In the genomic region with DNA sequence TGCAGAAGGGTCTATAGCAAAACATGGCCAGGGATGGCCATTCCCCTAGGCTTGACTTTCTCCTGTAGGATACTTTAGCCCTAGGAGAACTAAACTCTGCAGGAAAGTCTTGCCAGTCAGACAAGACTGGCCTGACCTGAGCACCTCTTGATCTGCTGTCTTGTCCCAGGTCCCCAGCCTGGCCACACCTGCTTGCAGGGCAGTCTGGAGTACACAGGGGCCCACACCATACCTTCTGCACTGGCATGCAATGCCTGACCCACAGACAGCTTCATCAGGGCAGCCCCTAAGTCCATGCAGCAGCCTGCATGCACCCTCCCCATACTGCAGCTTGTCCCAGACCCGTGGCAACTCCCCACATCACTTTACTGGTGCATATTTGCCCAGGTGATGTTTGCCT, we compare ENCODE assay signal across 38 cellular contexts.
"Had no signal": no experiment of that assay in that cellular context is flagged by ENCODE, and none has a peak within 500 bp of the region (broad histone marks: within the 10 kb centered on the region; RNA-seq: fewer than 3 reads in every experiment).

No MANE protein-coding gene starts in this region.

- H3K4me3 Mint-ChIP-seq: activated naive CD4-positive, alpha-beta T cell treated with anti-CD3 and anti-CD28 coated beads for 36 hours; activated naive CD4-positive, alpha-beta T cell treated with anti-CD3 and anti-CD28 coated beads, Interleukin-2, amount 10 ng/mL, durations not matched to agents 7 days and 5 days; activated naive CD4-positive, alpha-beta T cell treated with anti-CD3 and anti-CD28 coated beads, Interleukin-2, amount 50 U/mL, for 24 hours; activated naive CD8-positive, alpha-beta T cell; activated naive CD8-positive, alpha-beta T cell treated with anti-CD3 and anti-CD28 coated beads for 36 hours; activated naive CD8-positive, alpha-beta T cell treated with anti-CD3 and anti-CD28 coated beads, Interleukin-2, amount 10 ng/mL, durations not matched to agents 7 days and 5 days; activated naive CD8-positive, alpha-beta T cell treated with anti-CD3 and anti-CD28 coated beads, Interleukin-2, amount 50 U/mL, for 24 hours; activated T-cell treated with anti-CD3 and anti-CD28 coated beads, Interleukin-2, amount 50 U/mL, for 24 hours; activated T-cell treated with anti-CD3 and anti-CD28 coated beads, Interleukin-2, amount 50 U/mL, for 4 hours; activated T-cell treated with anti-CD3 and anti-CD28 coated beads, Interleukin-2, amount 50 U/mL, for 72 hours; activated T-helper 1 cell treated with anti-CD3 and anti-CD28 coated beads, Interleukin-12 subunit alpha, Interleukin-12 subunit beta, Interleukin-2, Interleukin-4 antibody, amounts not matched to agents 30 ng/mL and 10 ng/mL and 1 ng/mL, durations not matched to agents 14 hours and 24 hours and 36 hours; activated T-helper 17 cell treated with anti-CD3 and anti-CD28 coated beads, Interleukin-2, amount 50 U/mL, for 72 hours; brain; central memory CD8-positive, alpha-beta T cell had no signal

- ATAC-seq: activated naive CD4-positive, alpha-beta T cell treated with anti-CD3 and anti-CD28 coated beads, Interleukin-2, amount 50 U/mL, for 72 hours; activated naive CD8-positive, alpha-beta T cell treated with anti-CD3 and anti-CD28 coated beads, Interleukin-2, amount 50 U/mL, for 24 hours; activated T-cell treated with anti-CD3 and anti-CD28 coated beads, Interleukin-2, amount 50 U/mL, for 4 hours; activated T-cell treated with anti-CD3 and anti-CD28 coated beads, Interleukin-2, amount 50 U/mL, for 72 hours; activated T-helper 17 cell treated with anti-CD3 and anti-CD28 coated beads, Interleukin-2, amount 50 U/mL, for 72 hours; body of pancreas had no signal

- H3K4me1 ChIP-seq: adrenal gland, ascending aorta, body of pancreas, breast epithelium had no signal

- H3K27me3 ChIP-seq: adrenal gland, ascending aorta, body of pancreas, brain microvascular endothelial cell, breast epithelium, cardiac muscle cell had no signal

- H3K4me3 ChIP-seq: adrenal gland, ascending aorta, body of pancreas, breast epithelium, cardiac muscle cell had no signal

- H3K36me3 Mint-ChIP-seq: activated naive CD4-positive, alpha-beta T cell treated with anti-CD3 and anti-CD28 coated beads, Interleukin-2, amount 10 ng/mL, durations not matched to agents 7 days and 5 days; activated naive CD4-positive, alpha-beta T cell treated with anti-CD3 and anti-CD28 coated beads, Interleukin-2, amount 50 U/mL, for 24 hours; activated naive CD8-positive, alpha-beta T cell; activated naive CD8-positive, alpha-beta T cell treated with anti-CD3 and anti-CD28 coated beads for 36 hours; activated naive CD8-positive, alpha-beta T cell treated with anti-CD3 and anti-CD28 coated beads, Interleukin-2, amount 10 ng/mL, durations not matched to agents 7 days and 5 days had no signal

- H3K36me3 ChIP-seq: adrenal gland, ascending aorta, brain microvascular endothelial cell, breast epithelium, cardiac muscle cell had no signal

- H3K27ac ChIP-seq: adrenal gland, ascending aorta, body of pancreas, brain microvascular endothelial cell, breast epithelium, cardiac muscle cell had no signal

- H3K27ac Mint-ChIP-seq: activated naive CD4-positive, alpha-beta T cell treated with anti-CD3 and anti-CD28 coated beads for 36 hours; activated naive CD4-positive, alpha-beta T cell treated with anti-CD3 and anti-CD28 coated beads, Interleukin-2, amount 10 ng/mL, durations not matched to agents 7 days and 5 days; activated naive CD4-positive, alpha-beta T cell treated with anti-CD3 and anti-CD28 coated beads, Interleukin-2, amount 50 U/mL, for 24 hours; activated naive CD4-positive, alpha-beta T cell treated with anti-CD3 and anti-CD28 coated beads, Interleukin-2, amount 50 U/mL, for 72 hours; activated naive CD8-positive, alpha-beta T cell; activated naive CD8-positive, alpha-beta T cell treated with anti-CD3 and anti-CD28 coated beads for 36 hours; activated naive CD8-positive, alpha-beta T cell treated with anti-CD3 and anti-CD28 coated beads, Interleukin-2, amount 10 ng/mL, durations not matched to agents 7 days and 5 days; activated naive CD8-positive, alpha-beta T cell treated with anti-CD3 and anti-CD28 coated beads, Interleukin-2, amount 50 U/mL, for 24 hours; activated T-cell treated with anti-CD3 and anti-CD28 coated beads, Interleukin-2, amount 50 U/mL, for 24 hours; activated T-cell treated with anti-CD3 and anti-CD28 coated beads, Interleukin-2, amount 50 U/mL, for 72 hours; activated T-helper 1 cell treated with anti-CD3 and anti-CD28 coated beads, Interleukin-12 subunit alpha, Interleukin-12 subunit beta, Interleukin-2, Interleukin-4 antibody, amounts not matched to agents 30 ng/mL and 10 ng/mL and 1 ng/mL, durations not matched to agents 14 hours and 24 hours and 36 hours; activated T-helper 17 cell treated with anti-CD3 and anti-CD28 coated beads, Interleukin-2, amount 50 U/mL, for 72 hours; activated T-helper 2 cell treated with anti-CD3 and anti-CD28 coated beads, Interferon-gamma antibody, Interleukin-2, Interleukin-4, amounts not matched to agents 10 μg/mL and 5 μg/mL and 100 μg/mL, durations not matched to agents 14 hours and 24 hours and 36 hours; brain had no signal

- FAIRE-seq: astrocyte had no signal

- H3K4me1 Mint-ChIP-seq: activated naive CD4-positive, alpha-beta T cell treated with anti-CD3 and anti-CD28 coated beads, Interleukin-2, amount 10 ng/mL, durations not matched to agents 7 days and 5 days; activated naive CD4-positive, alpha-beta T cell treated with anti-CD3 and anti-CD28 coated beads, Interleukin-2, amount 50 U/mL, for 24 hours; activated naive CD8-positive, alpha-beta T cell treated with anti-CD3 and anti-CD28 coated beads for 36 hours; activated naive CD8-positive, alpha-beta T cell treated with anti-CD3 and anti-CD28 coated beads, Interleukin-2, amount 10 ng/mL, durations not matched to agents 7 days and 5 days; activated naive CD8-positive, alpha-beta T cell treated with anti-CD3 and anti-CD28 coated beads, Interleukin-2, amount 50 U/mL, for 24 hours; activated T-helper 17 cell treated with anti-CD3 and anti-CD28 coated beads, Interleukin-2, amount 50 U/mL, for 72 hours; brain; central memory CD8-positive, alpha-beta T cell had no signal

- H3K27me3 Mint-ChIP-seq: activated naive CD4-positive, alpha-beta T cell treated with anti-CD3 and anti-CD28 coated beads, Interleukin-2, amount 10 ng/mL, durations not matched to agents 7 days and 5 days; activated naive CD4-positive, alpha-beta T cell treated with anti-CD3 and anti-CD28 coated beads, Interleukin-2, amount 50 U/mL, for 24 hours; activated naive CD8-positive, alpha-beta T cell; activated naive CD8-positive, alpha-beta T cell treated with anti-CD3 and anti-CD28 coated beads for 36 hours; activated naive CD8-positive, alpha-beta T cell treated with anti-CD3 and anti-CD28 coated beads, Interleukin-2, amount 10 ng/mL, durations not matched to agents 7 days and 5 days; activated naive CD8-positive, alpha-beta T cell treated with anti-CD3 and anti-CD28 coated beads, Interleukin-2, amount 50 U/mL, for 24 hours; activated T-cell treated with anti-CD3 and anti-CD28 coated beads, Interleukin-2, amount 50 U/mL, for 24 hours; activated T-helper 17 cell treated with anti-CD3 and anti-CD28 coated beads, Interleukin-2, amount 50 U/mL, for 72 hours; brain; central memory CD8-positive, alpha-beta T cell had no signal

- DNase-seq: activated effector memory CD4-positive, alpha-beta T cell treated with anti-CD3 and anti-CD28 coated beads, Interleukin-2, amount 50 U/mL, for 16 hours; activated effector memory CD4-positive, alpha-beta T cell treated with Interleukin-2 at 50 U/mL for 16 hours; activated gamma-delta T cell; activated gamma-delta T cell treated with Interleukin-2 at 50 U/mL for 16 hours; activated naive CD4-positive, alpha-beta T cell; activated naive CD4-positive, alpha-beta T cell treated with anti-CD3 and anti-CD28 coated beads for 36 hours; activated naive CD4-positive, alpha-beta T cell treated with anti-CD3 and anti-CD28 coated beads, Interleukin-2, amount 10 ng/mL, durations not matched to agents 7 days and 5 days; activated naive CD4-positive, alpha-beta T cell treated with anti-CD3 and anti-CD28 coated beads, Interleukin-2, amount 50 U/mL, for 16 hours; activated naive CD4-positive, alpha-beta T cell treated with Interleukin-2 at 50 U/mL for 16 hours; activated naive CD8-positive, alpha-beta T cell treated with anti-CD3 and anti-CD28 coated beads for 36 hours; activated naive CD8-positive, alpha-beta T cell treated with anti-CD3 and anti-CD28 coated beads, Interleukin-2, amount 10 ng/mL, durations not matched to agents 7 days and 5 days; activated naive CD8-positive, alpha-beta T cell treated with anti-CD3 and anti-CD28 coated beads, Interleukin-2, amount 50 U/mL, for 24 hours; activated T-cell treated with anti-CD3 and anti-CD28 coated beads for 4 hours; activated T-cell treated with anti-CD3 and anti-CD28 coated beads, Interleukin-2, amount 50 U/mL, for 1 hour; activated T-cell treated with anti-CD3 and anti-CD28 coated beads, Interleukin-2, amount 50 U/mL, for 24 hours; activated T-cell treated with anti-CD3 and anti-CD28 coated beads, Interleukin-2, amount 50 U/mL, for 4 hours; activated T-cell treated with anti-CD3 and anti-CD28 coated beads, Interleukin-2, amount 50 U/mL, for 48 hours; activated T-cell treated with anti-CD3 and anti-CD28 coated beads, Interleukin-2, amount 50 U/mL, for 72 hours; adrenal gland; amniotic stem cell; amygdala; body of pancreas; brain microvascular endothelial cell; caudate nucleus; central memory CD4-positive, alpha-beta T cell; cerebellar nuclear complex had no signal
